13 cellular contexts compared by ENCODE assay signal in the genomic region with DNA sequence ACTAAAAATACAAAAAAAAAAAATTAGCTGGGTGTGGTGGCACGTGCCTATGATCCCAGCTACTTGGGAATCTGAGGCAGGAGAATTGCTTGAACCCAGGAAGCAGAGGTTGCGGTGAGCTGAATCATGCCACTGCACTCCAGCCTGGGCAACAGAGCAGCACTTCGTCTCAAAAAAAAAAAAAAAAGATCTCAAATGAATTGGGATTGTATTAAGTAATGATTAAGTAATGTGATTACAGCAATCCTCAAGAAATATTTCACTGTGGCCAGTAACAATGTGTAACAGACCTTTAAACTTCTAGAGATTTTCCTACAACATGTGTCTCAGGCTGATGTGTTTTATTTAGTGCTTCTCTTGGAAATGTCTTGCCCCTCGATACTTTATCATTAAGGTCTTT. TPM values are rescaled to one million over a fixed set of nuclear protein-coding genes. Genes with fewer than 3 reads are reported as not detected.
A peak's percentile ranks its signal among the peaks of the same experiment; 100 is the strongest.
DNase-seq lines count a peak whose midpoint lies in the region; ATAC-seq and TF ChIP-seq lines count a peak whose summit lies in the region.
"Had no signal": no experiment of that assay in that cellular context is flagged by ENCODE, and none has a peak within 500 bp of the region (broad histone marks: within the 10 kb centered on the region; RNA-seq: fewer than 3 reads in every experiment).

No MANE protein-coding gene starts in this region.

- ATAC-seq in left lobe of liver, result no peak
- no peak for ATAC-seq in GM18520 (IDR thresholded peaks at IDR 0.05; ENCODE audit: unreplicated experiment)
- ATAC-seq: CD8-positive, alpha-beta T cell had no signal

- no peak overlapping the region for H3K4me3 ChIP-seq in epithelial cell of proximal tubule (ENCODE audit: low read depth, low read length)
- H3K4me3 ChIP-seq: SJSA1 had no signal

- no peak for TF ChIP-seq CTCF in epithelial cell of proximal tubule (conservative IDR thresholded peaks at IDR 0.05; ENCODE audit: low read depth, low read length)

- DNase-seq in ELR (ENCODE audit: low read depth) (peak; percentile 3), epithelial cell of proximal tubule (ENCODE audit: low read depth) (peak; percentile 50), glomerular visceral epithelial cell (ENCODE audit: extremely low spot score) (peak; percentile 78), left lobe of liver (ENCODE audit: low spot score) (no peak), DMS153 treated with DMSO at 0.1 percent for 48 hours (lab: John Stamatoyannopoulos, UW; ENCODE audit: unreplicated experiment) (no peak)
- DNase-seq in activated effector memory CD4-positive, alpha-beta T cell treated with Interleukin-2 at 50 U/mL for 16 hours, result no peak
- DNase-seq: CD8-positive, alpha-beta T cell; GOT3; NCI-H1105; NCI-H2029; NCI-H524 treated with DMSO at 0.1 percent for 48 hours had no signal

RNA-seq across cellular contexts. Expression of a gene that starts 46.8 kb away (rescaled TPM):
- total RNA-seq in epithelial cell of proximal tubule, result 14.1 and 14.7 TPM in 2 replicates
- total RNA-seq in left lobe of liver, result 6.5 TPM

Comparison
In these comparisons a context has a peak if more than half of its experiments do, and no peak if none do; other contexts are left out.
1. DNase-seq: peak in ELR (single experiment), epithelial cell of proximal tubule (single experiment) and glomerular visceral epithelial cell (single experiment); none in left lobe of liver (single experiment), activated effector memory CD4-positive, alpha-beta T cell treated with Interleukin-2 at 50 U/mL for 16 hours (single experiment) and DMS153 treated with DMSO at 0.1 percent for 48 hours (single experiment).